ENCODE assay signal across 10 cellular contexts in the genomic region with DNA sequence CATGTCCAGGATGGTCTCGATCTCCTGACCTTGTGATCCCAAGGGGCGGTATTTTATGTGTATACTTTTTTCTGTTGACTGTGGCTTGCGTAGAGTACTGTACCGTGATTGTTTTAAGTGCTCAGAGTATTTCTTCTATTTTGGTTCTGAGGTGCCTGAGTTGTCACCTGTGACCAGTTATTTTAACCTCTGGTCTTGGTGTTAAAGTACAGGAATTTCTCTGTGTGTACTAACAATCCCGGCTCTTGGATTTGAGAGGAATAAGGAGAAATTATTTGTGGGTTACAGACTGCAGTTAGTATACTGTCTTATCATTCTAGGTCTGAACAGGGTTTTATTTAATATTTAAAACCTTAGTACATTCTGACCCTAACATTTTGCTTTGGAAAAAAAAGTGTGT. TPM values are rescaled to one million over a fixed set of nuclear protein-coding genes. Genes with fewer than 3 reads are reported as not detected.
A peak's percentile ranks its signal among the peaks of the same experiment; 100 is the strongest.
DNase-seq lines count a peak whose midpoint lies in the region; ATAC-seq and TF ChIP-seq lines count a peak whose summit lies in the region.
"Had no signal": no experiment of that assay in that cellular context is flagged by ENCODE, and none has a peak within 500 bp of the region (broad histone marks: within the 10 kb centered on the region; RNA-seq: fewer than 3 reads in every experiment).

No MANE protein-coding gene starts in this region.

- DNase-seq in AG04450 (ENCODE audit: low read depth, low spot score) = no peak
- DNase-seq in dorsolateral prefrontal cortex = no peak
- no peak for DNase-seq in activated CD8-positive, alpha-beta memory T cell treated with anti-CD3 and anti-CD28 coated beads, Interleukin-2, amount 10 ng/mL, durations not matched to agents 7 days and 5 days
- DNase-seq in activated effector memory CD4-positive, alpha-beta T cell treated with anti-CD3 and anti-CD28 coated beads, Interleukin-2, amount 50 U/mL, for 16 hours = no peak
- DNase-seq: activated B cell treated with CpG ODN at 0.5 μM for 24 hours, kidney glomerular epithelial cell had no signal

- H3K4me1 ChIP-seq in HUES64 (ENCODE audit: insufficient read depth, low read length) = peaks cover 14% of the 10 kb centered on the region

- POLR2A ChIA-PET in AG04450 (lab: Yijun Ruan, JAX) = no interaction called here

- H3K79me2 ChIP-seq in neural cell (replicated peaks; ENCODE audit: insufficient read depth, low read length) = peaks cover 65% of the 10 kb centered on the region

- H2AFZ ChIP-seq in neural cell (ENCODE audit: low read depth, low read length) = no peak overlapping the region

- H3K36me3 Mint-ChIP-seq in activated CD8-positive, alpha-beta memory T cell treated with anti-CD3 and anti-CD28 coated beads, Interleukin-2, amount 10 ng/mL, durations not matched to agents 7 days and 5 days = peaks cover 21% of the 10 kb centered on the region

- no peaks in the 10 kb centered on the region for H3K9me3 Mint-ChIP-seq in activated CD8-positive, alpha-beta memory T cell treated with anti-CD3 and anti-CD28 coated beads, Interleukin-2, amount 10 ng/mL, durations not matched to agents 7 days and 5 days (ENCODE audit: low read depth)
- H3K9me3 Mint-ChIP-seq: activated B cell treated with CpG ODN at 0.5 μM for 24 hours had no signal

- ATAC-seq in activated CD8-positive, alpha-beta memory T cell treated with anti-CD3 and anti-CD28 coated beads, Interleukin-2, amount 10 ng/mL, durations not matched to agents 7 days and 5 days = no peak
- ATAC-seq in GM19023 (IDR thresholded peaks at IDR 0.05; ENCODE audit: unreplicated experiment) = no peak
- no peak for ATAC-seq in GM21529 (IDR thresholded peaks at IDR 0.05; ENCODE audit: unreplicated experiment)

- no peaks in the 10 kb centered on the region for H3K27me3 Mint-ChIP-seq in activated CD8-positive, alpha-beta memory T cell treated with anti-CD3 and anti-CD28 coated beads, Interleukin-2, amount 10 ng/mL, durations not matched to agents 7 days and 5 days
- H3K27me3 Mint-ChIP-seq: activated B cell treated with CpG ODN at 0.5 μM for 24 hours had no signal

- H3K4me3 Mint-ChIP-seq in activated CD8-positive, alpha-beta memory T cell treated with anti-CD3 and anti-CD28 coated beads, Interleukin-2, amount 10 ng/mL, durations not matched to agents 7 days and 5 days = no peak overlapping the region
- H3K4me3 Mint-ChIP-seq: activated B cell treated with CpG ODN at 0.5 μM for 24 hours had no signal

- TF ChIP-seq EP300 in neural cell (conservative IDR thresholded peaks at IDR 0.05; ENCODE audit: poor library complexity, severe bottlenecking) = no peak

- H4K20me1 ChIP-seq in neural cell (ENCODE audit: insufficient read depth) = peaks cover 5% of the 10 kb centered on the region

- TF ChIP-seq RAD21 in neural cell (conservative IDR thresholded peaks at IDR 0.05) = no peak

- no peak overlapping the region for H3K27ac ChIP-seq in AG04450 (ENCODE audit: low read depth, low read length)
- H3K27ac ChIP-seq in HUES64 (ENCODE audit: low read depth, low read length) = no peak overlapping the region
- H3K27ac ChIP-seq in dorsolateral prefrontal cortex = no peak overlapping the region
- H3K27ac ChIP-seq in neural cell (ENCODE audit: low read length) = no peak overlapping the region

- intact Hi-C loops in dorsolateral prefrontal cortex (cut with DNase I) = loop anchor here (5.0 to 10.0 kb wide), 5 partner anchors 41 to 291 kb away; a partner anchor contains a TSS

- 85% methylated on average over 5 of the region's 5 CpGs for WGBS in HUES64

- H3K27ac Mint-ChIP-seq in activated CD8-positive, alpha-beta memory T cell treated with anti-CD3 and anti-CD28 coated beads, Interleukin-2, amount 10 ng/mL, durations not matched to agents 7 days and 5 days = no peak overlapping the region

- H3K27me3 ChIP-seq in AG04450 (ENCODE audit: control insufficient read depth, insufficient read depth, low read length) (no peaks in the 10 kb centered on the region), HUES64 (ENCODE audit: insufficient read depth, low read length) (no peaks in the 10 kb centered on the region), dorsolateral prefrontal cortex (no peaks in the 10 kb centered on the region), neural cell (ENCODE audit: insufficient read depth, low read depth, low read length) (no peaks in the 10 kb centered on the region)

- peaks cover 39% of the 10 kb centered on the region for H3K4me1 Mint-ChIP-seq in activated CD8-positive, alpha-beta memory T cell treated with anti-CD3 and anti-CD28 coated beads, Interleukin-2, amount 10 ng/mL, durations not matched to agents 7 days and 5 days

- no peaks in the 10 kb centered on the region for H3K9me2 ChIP-seq in neural cell (ENCODE audit: insufficient read depth, low read length)

- no peak overlapping the region for H3K9ac ChIP-seq in HUES64 (ENCODE audit: low read depth, low read length)
- H3K9ac ChIP-seq in neural cell (ENCODE audit: low read length) = no peak overlapping the region

- H3K4me3 ChIP-seq in AG04450 (ENCODE audit: low read depth, low read length) (peak overlapping the region; percentile 10; the same call in 1 of the 2 replicates), HUES64 (ENCODE audit: low read length) (peak overlapping the region; percentile 82), dorsolateral prefrontal cortex (peak overlapping the region in 58 of 59 donors; percentile 14 to 100 (median 98)), neural cell (ENCODE audit: low read length) (peak overlapping the region; percentile 90)

- H3K36me3 ChIP-seq in HUES64 (ENCODE audit: insufficient read depth, low read length) (peaks cover 7% of the 10 kb centered on the region; the same call in 1 of the 2 replicates), neural cell (ENCODE audit: insufficient read depth, low read length) (no peaks in the 10 kb centered on the region)

- TF ChIP-seq CTCF in AG04450 (IDR thresholded peaks at IDR 0.05; ENCODE audit: low read depth, low read length) = no peak
- TF ChIP-seq CTCF in dorsolateral prefrontal cortex (IDR thresholded peaks at IDR 0.05 in 54 of 56, conservative IDR thresholded peaks at IDR 0.05 in 2 of 56; ENCODE audit: low read depth in 1 of 56, partially characterized antibody in 56 of 56) = no peak
- TF ChIP-seq CTCF in neural cell (IDR thresholded peaks at IDR 0.05; ENCODE audit: poor library complexity, severe bottlenecking) = no peak

- CTCF ChIA-PET in AG04450 (lab: Charles Lee) = interaction anchor here (0.9 kb wide), 1 partner anchor 159 kb away, joined by 3 read pairs; no protein-coding TSS in a partner anchor
- CTCF ChIA-PET in activated CD8-positive, alpha-beta memory T cell treated with anti-CD3 and anti-CD28 coated beads, Interleukin-2, amount 10 ng/mL, durations not matched to agents 7 days and 5 days (lab: Charles Lee) = interaction anchor here (1.0 to 1.5 kb wide), 4 partner anchors 31 to 244 kb away, joined by 3 to 5 read pairs (median 4); a partner anchor contains a TSS

- H3K4me2 ChIP-seq in neural cell (ENCODE audit: low read length) = peak overlapping the region; percentile 72

- no peaks in the 10 kb centered on the region for H3F3A ChIP-seq in neural cell (ENCODE audit: insufficient read depth, low read length, poor library complexity, severe bottlenecking)

- H3K9me3 ChIP-seq in AG04450 (ENCODE audit: control insufficient read depth, insufficient read depth, low read length) = no peaks in the 10 kb centered on the region; the same call in 1 of the 2 replicates
- H3K9me3 ChIP-seq in HUES64 (ENCODE audit: insufficient read depth, low read depth, low read length) = no peaks in the 10 kb centered on the region
- no peaks in the 10 kb centered on the region for H3K9me3 ChIP-seq in neural cell (ENCODE audit: low read length)

TF ChIP-seq in neural cell, 6 proteins besides CTCF, POLR2A, EP300 and RAD21 (continues in another document):
- TF ChIP-seq POLR2AphosphoS5 (IDR thresholded peaks at IDR 0.05) (no peak), SMC3 (conservative IDR thresholded peaks at IDR 0.05; ENCODE audit: poor library complexity) (no peak), EZH2 (IDR thresholded peaks at IDR 0.05; ENCODE audit: borderline replicate concordance, insufficient read depth, low read length, poor library complexity, severe bottlenecking) (no peak)

RNA-seq across cellular contexts. Expression of a gene that starts 2.0 kb away (rescaled TPM):
- polyA plus RNA-seq in AG04450 (2011; rRNA removed) = 54.3 and 56.6 TPM in 2 replicates
- polyA minus RNA-seq in AG04450 (2011; rRNA and poly(A)+ RNA removed) = 62.4 and 93.9 TPM in 2 replicates
- 62.6 TPM for polyA plus RNA-seq in HUES64 (2013, experiment 1 of 2)
- 64.2 TPM for polyA plus RNA-seq in HUES64 (2013, experiment 2 of 2)
- 100 to 1,000 TPM in 115 of 120 experiments, 10 to 100 TPM in 5; 85.6 to 158 (median 124) TPM for total RNA-seq in dorsolateral prefrontal cortex
- polyA plus RNA-seq in neural cell = 58.9 and 61.8 TPM in 2 replicates
- polyA minus RNA-seq in neural cell = 144 and 158 TPM in 2 replicates
- 100 to 1,000 TPM; 111 to 124 TPM for total RNA-seq in activated CD8-positive, alpha-beta memory T cell treated with anti-CD3 and anti-CD28 coated beads, Interleukin-2, amount 10 ng/mL, durations not matched to agents 7 days and 5 days

RNA-seq across cellular contexts. Expression of a gene that starts 43.6 kb away (rescaled TPM):
- polyA plus RNA-seq in AG04450 (2011; rRNA removed) (not detected in 2 replicates), neural cell (not detected in 2 replicates)
- polyA minus RNA-seq in AG04450 (2011; rRNA and poly(A)+ RNA removed) = not detected in 2 replicates
- polyA plus RNA-seq in HUES64 (2013, experiment 1 of 2) = not detected
- not detected for polyA plus RNA-seq in HUES64 (2013, experiment 2 of 2)
- 1 to 10 TPM in 89 of 120 experiments, under 1 TPM in 31; 0.28 to 4.5 (median 1.6) TPM for total RNA-seq in dorsolateral prefrontal cortex
- polyA minus RNA-seq in neural cell = not detected in 2 replicates
- total RNA-seq in activated CD8-positive, alpha-beta memory T cell treated with anti-CD3 and anti-CD28 coated beads, Interleukin-2, amount 10 ng/mL, durations not matched to agents 7 days and 5 days = under 1 TPM; 0.07 to 0.35 TPM
- total RNA-seq: activated B cell treated with CpG ODN at 0.5 μM for 24 hours had no signal

RNA-seq across cellular contexts. Expression of a gene that starts 57.2 kb away (rescaled TPM):
- polyA plus RNA-seq in AG04450 (2011; rRNA removed) (6.6 and 7.0 TPM in 2 replicates), neural cell (6.7 and 9.8 TPM in 2 replicates)
- polyA minus RNA-seq in AG04450 (2011; rRNA and poly(A)+ RNA removed) = 2.2 and 3.3 TPM in 2 replicates
- 1.6 TPM for polyA plus RNA-seq in HUES64 (2013, experiment 1 of 2)
- polyA plus RNA-seq in HUES64 (2013, experiment 2 of 2) = 2.0 TPM
- total RNA-seq in dorsolateral prefrontal cortex = 10 to 100 TPM in 46 of 120 experiments, 1 to 10 TPM in 74; 5.3 to 27.6 (median 9.3) TPM
- polyA minus RNA-seq in neural cell = 4.6 and 6.0 TPM in 2 replicates
- total RNA-seq in activated CD8-positive, alpha-beta memory T cell treated with anti-CD3 and anti-CD28 coated beads, Interleukin-2, amount 10 ng/mL, durations not matched to agents 7 days and 5 days = 10 to 100 TPM; 10.7 to 13.5 TPM

Comparison
In these comparisons a context has a peak if more than half of its experiments do, and no peak if none do; other contexts are left out.
1. H3K4me3 ChIP-seq: peak in every context shown above with its lines; median percentile 98 in dorsolateral prefrontal cortex; 90 in neural cell; 82 in HUES64; 10 in AG04450.